ENCODE assay signal across 8 cellular contexts in genomic region chr7:36670585-36671431, GRCh38. TPM values are rescaled to one million over a fixed set of nuclear protein-coding genes. Genes with fewer than 3 reads are reported as not detected.
A peak's percentile ranks its signal among the peaks of the same experiment; 100 is the strongest.
DNase-seq lines count a peak whose midpoint lies in the region; ATAC-seq lines count a peak whose summit lies in the region.

No MANE protein-coding gene starts in this region.

- H3K4me1 ChIP-seq in effector memory CD4-positive, alpha-beta T cell (ENCODE audit: control insufficient read depth, insufficient read depth, low read length, poor library complexity, severe bottlenecking): no peaks in the 10 kb centered on the region

- no peaks in the 10 kb centered on the region for H3K9me3 Mint-ChIP-seq in activated CD8-positive, alpha-beta T cell treated with anti-CD3 and anti-CD28 coated beads, Interleukin-2, amount 10 ng/mL, durations not matched to agents 7 days and 5 days (ENCODE audit: insufficient read depth)
- H3K9me3 Mint-ChIP-seq in stimulated activated naive B cell treated with anti-CD40 and anti-IgM and Interleukin-4, amounts not matched to agents 10 μg/mL and 1 μg/mL and 100 μg/mL, for 72 hours: peaks cover 0 to 2% of the 10 kb centered on the region in 2 donors

- H3K27me3 Mint-ChIP-seq in activated CD8-positive, alpha-beta T cell treated with anti-CD3 and anti-CD28 coated beads, Interleukin-2, amount 10 ng/mL, durations not matched to agents 7 days and 5 days (ENCODE audit: low read depth): no peaks in the 10 kb centered on the region
- peaks cover 3 to 5% of the 10 kb centered on the region in 2 donors for H3K27me3 Mint-ChIP-seq in stimulated activated naive B cell treated with anti-CD40 and anti-IgM and Interleukin-4, amounts not matched to agents 10 μg/mL and 1 μg/mL and 100 μg/mL, for 72 hours

- no peak overlapping the region for H3K4me3 ChIP-seq in effector memory CD4-positive, alpha-beta T cell (ENCODE audit: insufficient read depth, low read depth, low read length, poor library complexity, severe bottlenecking)

- CTCF ChIA-PET in activated CD8-positive, alpha-beta T cell treated with anti-CD3 and anti-CD28 coated beads, Interleukin-2, amount 10 ng/mL, durations not matched to agents 7 days and 5 days (lab: Charles Lee): interaction anchor here (0.6 to 4.8 kb wide), 61 partner anchors 7 to 683 kb away, joined by 3 to 100 read pairs (median 5); no protein-coding TSS in a partner anchor

- POLR2A ChIA-PET in activated CD8-positive, alpha-beta T cell treated with anti-CD3 and anti-CD28 coated beads, Interleukin-2, amount 10 ng/mL, durations not matched to agents 7 days and 5 days (lab: Charles Lee): interaction anchor here (0.6 to 2.1 kb wide), 3 partner anchors 31 to 511 kb away, joined by 3 to 5 read pairs (median 3); no protein-coding TSS in a partner anchor

- ATAC-seq in Right ventricle myocardium inferior: peak; percentile 46
- ATAC-seq in HG03432 (IDR thresholded peaks at IDR 0.05; ENCODE audit: unreplicated experiment): peak; percentile 71
- peak; percentile 94 for ATAC-seq in activated CD8-positive, alpha-beta T cell treated with anti-CD3 and anti-CD28 coated beads, Interleukin-2, amount 10 ng/mL, durations not matched to agents 7 days and 5 days
- ATAC-seq in stimulated activated naive B cell treated with anti-CD40 and anti-IgM and Interleukin-4, amounts not matched to agents 10 μg/mL and 1 μg/mL and 100 μg/mL, for 72 hours (replicated peaks): peak; percentile 84 to 86

- peak overlapping the region; percentile 63 for H3K27ac Mint-ChIP-seq in activated CD8-positive, alpha-beta T cell treated with anti-CD3 and anti-CD28 coated beads, Interleukin-2, amount 10 ng/mL, durations not matched to agents 7 days and 5 days
- H3K27ac Mint-ChIP-seq in stimulated activated naive B cell treated with anti-CD40 and anti-IgM and Interleukin-4, amounts not matched to agents 10 μg/mL and 1 μg/mL and 100 μg/mL, for 72 hours: no peak overlapping the region

- no peaks in the 10 kb centered on the region for H3K36me3 ChIP-seq in effector memory CD4-positive, alpha-beta T cell (ENCODE audit: control insufficient read depth, insufficient read depth, low read length)

- peaks cover 33% of the 10 kb centered on the region for H3K4me1 Mint-ChIP-seq in activated CD8-positive, alpha-beta T cell treated with anti-CD3 and anti-CD28 coated beads, Interleukin-2, amount 10 ng/mL, durations not matched to agents 7 days and 5 days (ENCODE audit: low read depth)
- peaks cover 8 to 15% of the 10 kb centered on the region in 2 donors for H3K4me1 Mint-ChIP-seq in stimulated activated naive B cell treated with anti-CD40 and anti-IgM and Interleukin-4, amounts not matched to agents 10 μg/mL and 1 μg/mL and 100 μg/mL, for 72 hours

- peaks cover 27% of the 10 kb centered on the region for H3K36me3 Mint-ChIP-seq in activated CD8-positive, alpha-beta T cell treated with anti-CD3 and anti-CD28 coated beads, Interleukin-2, amount 10 ng/mL, durations not matched to agents 7 days and 5 days (ENCODE audit: low read depth)
- H3K36me3 Mint-ChIP-seq in stimulated activated naive B cell treated with anti-CD40 and anti-IgM and Interleukin-4, amounts not matched to agents 10 μg/mL and 1 μg/mL and 100 μg/mL, for 72 hours: peaks cover 0 to 2% of the 10 kb centered on the region in 2 donors

- intact Hi-C loops in Right ventricle myocardium inferior (cut with DNase I) (loop anchor here (5.0 kb wide), 1 partner anchor 184 kb away; no protein-coding TSS in a partner anchor), cardiac septum (cut with DNase I) (loop anchor here (5.0 kb wide), 1 partner anchor 184 kb away; no protein-coding TSS in a partner anchor)

- no peaks in the 10 kb centered on the region for H3K9me3 ChIP-seq in effector memory CD4-positive, alpha-beta T cell (ENCODE audit: control insufficient read depth, low read length)

- no peaks in the 10 kb centered on the region for H3K27me3 ChIP-seq in effector memory CD4-positive, alpha-beta T cell (replicated peaks; ENCODE audit: control insufficient read depth, insufficient read depth, low read length, poor library complexity, severe bottlenecking)

- H3K4me3 Mint-ChIP-seq in activated CD8-positive, alpha-beta T cell treated with anti-CD3 and anti-CD28 coated beads, Interleukin-2, amount 10 ng/mL, durations not matched to agents 7 days and 5 days: no peak overlapping the region
- H3K4me3 Mint-ChIP-seq in stimulated activated naive B cell treated with anti-CD40 and anti-IgM and Interleukin-4, amounts not matched to agents 10 μg/mL and 1 μg/mL and 100 μg/mL, for 72 hours: peak overlapping the region in 1 of 2 donors; percentile 46

- no peak overlapping the region for H3K27ac ChIP-seq in effector memory CD4-positive, alpha-beta T cell (ENCODE audit: insufficient read depth, low read length, poor library complexity, severe bottlenecking)

- no peak for DNase-seq in Right ventricle myocardium inferior (ENCODE audit: missing footprints)
- no peak for DNase-seq in cardiac septum (ENCODE audit: low spot score)
- peak; percentile 39 for DNase-seq in NCI-H774 (lab: John Stamatoyannopoulos, UW)
- peak; percentile 85 for DNase-seq in activated CD8-positive, alpha-beta T cell treated with anti-CD3 and anti-CD28 coated beads, Interleukin-2, amount 10 ng/mL, durations not matched to agents 7 days and 5 days
- peak; percentile 22 to 49 (median 31) for DNase-seq in effector memory CD4-positive, alpha-beta T cell
- DNase-seq in middle frontal gyrus (ENCODE audit: extremely low spot score, low spot score): peak; percentile 12
- peak; percentile 31 for DNase-seq in stimulated activated naive B cell treated with anti-CD40 and anti-IgM and Interleukin-4, amounts not matched to agents 10 μg/mL and 1 μg/mL and 100 μg/mL, for 72 hours

RNA-seq across cellular contexts. Expression of gene AOAH, which starts 53.5 kb away (rescaled TPM):
- 1.9 TPM for total RNA-seq in Right ventricle myocardium inferior
- 1.6 TPM for total RNA-seq in cardiac septum
- total RNA-seq in activated CD8-positive, alpha-beta T cell treated with anti-CD3 and anti-CD28 coated beads, Interleukin-2, amount 10 ng/mL, durations not matched to agents 7 days and 5 days: 10 to 100 TPM; 17.7 to 18.0 TPM

Comparison
In these comparisons a context has a peak if more than half of its experiments do, and no peak if none do; other contexts are left out.
1. DNase-seq: peak in NCI-H774 (single experiment), activated CD8-positive, alpha-beta T cell treated with anti-CD3 and anti-CD28 coated beads, Interleukin-2, amount 10 ng/mL, durations not matched to agents 7 days and 5 days (single experiment), effector memory CD4-positive, alpha-beta T cell (3 of 3), middle frontal gyrus (single experiment) and stimulated activated naive B cell treated with anti-CD40 and anti-IgM and Interleukin-4, amounts not matched to agents 10 μg/mL and 1 μg/mL and 100 μg/mL, for 72 hours (single experiment); none in Right ventricle myocardium inferior (single experiment) and cardiac septum (single experiment).
2. Peak in every context shown above with its lines, with median percentiles within 50 percentile points of each other: ATAC-seq.